Comparison of ENCODE assay signal across 9 cellular contexts in genomic region chr21:45076245-45076661, GRCh38. TPM values are rescaled to one million over a fixed set of nuclear protein-coding genes. Genes with fewer than 3 reads are reported as not detected.
A peak's percentile ranks its signal among the peaks of the same experiment; 100 is the strongest.
DNase-seq lines count a peak whose midpoint lies in the region; ATAC-seq and TF ChIP-seq lines count a peak whose summit lies in the region.
"Had no signal": no experiment of that assay in that cellular context is flagged by ENCODE, and none has a peak within 500 bp of the region (broad histone marks: within the 10 kb centered on the region; RNA-seq: fewer than 3 reads in every experiment).

No MANE protein-coding gene starts in this region.

- peaks cover 2% of the 10 kb centered on the region for H3K4me1 ChIP-seq in fibroblast of lung (ENCODE audit: control insufficient read depth, extremely low read depth, insufficient read depth, low read length)
- peaks cover 35% of the 10 kb centered on the region for H3K4me1 ChIP-seq in stomach smooth muscle (ENCODE audit: control insufficient read depth, insufficient read depth, low read length)

- H2AFZ ChIP-seq in fibroblast of lung (ENCODE audit: low read length), result no peak overlapping the region

- peaks cover 3% of the 10 kb centered on the region for H3K79me2 ChIP-seq in fibroblast of lung (ENCODE audit: control insufficient read depth, insufficient read depth, low read length)

- H3K4me3 ChIP-seq in fibroblast of lung (replicated peaks in 1 of 4; ENCODE audit: control extremely low read depth in 1 of 4, insufficient read depth in 1 of 4, low read depth in 3 of 4, low read length in 4 of 4) (peak overlapping the region in 2 of 4 experiments; percentile 62 to 69), stomach smooth muscle (ENCODE audit: low read length in 2 of 2) (peak overlapping the region; percentile 34 to 95)

- ATAC-seq in T-helper 17 cell, result no peak
- no peak for ATAC-seq in GM19455 (IDR thresholded peaks at IDR 0.05; ENCODE audit: unreplicated experiment)
- ATAC-seq in HG02884 (IDR thresholded peaks at IDR 0.05; ENCODE audit: unreplicated experiment), result no peak

- no peaks in the 10 kb centered on the region for H3K27me3 ChIP-seq in fibroblast of lung (ENCODE audit: control insufficient read depth, insufficient read depth, low read length)
- no peaks in the 10 kb centered on the region for H3K27me3 ChIP-seq in stomach smooth muscle (ENCODE audit: control insufficient read depth in 1 of 2, insufficient read depth in 2 of 2, low read length in 2 of 2)

- H3K36me3 ChIP-seq in fibroblast of lung (ENCODE audit: control insufficient read depth, insufficient read depth, low read length), result no peaks in the 10 kb centered on the region
- peaks cover 0 to 2% of the 10 kb centered on the region in 2 donors for H3K36me3 ChIP-seq in stomach smooth muscle (ENCODE audit: control insufficient read depth in 2 of 2, insufficient read depth in 2 of 2, low read length in 2 of 2)

- H3K9ac ChIP-seq in fibroblast of lung (ENCODE audit: insufficient read depth, low read length), result no peak overlapping the region
- H3K9ac ChIP-seq in stomach smooth muscle (ENCODE audit: low read length in 2 of 2), result peak overlapping the region in 1 of 2 donors; percentile 58

- H3K4me1 Mint-ChIP-seq in T-helper 17 cell, result peaks cover 49% of the 10 kb centered on the region

- no peak for TF ChIP-seq CTCF in fibroblast of lung (conservative IDR thresholded peaks at IDR 0.05 in 1 of 2, IDR thresholded peaks at IDR 0.05 in 1 of 2; ENCODE audit: low read depth in 1 of 2, low read length in 2 of 2)

- H3K9me3 ChIP-seq in T-helper 17 cell (ENCODE audit: control insufficient read depth, low read length, poor library complexity, severe bottlenecking) (no peaks in the 10 kb centered on the region), fibroblast of lung (ENCODE audit: control insufficient read depth, insufficient read depth, low read depth, low read length) (no peaks in the 10 kb centered on the region), stomach smooth muscle (ENCODE audit: control insufficient read depth in 2 of 2, low read length in 2 of 2) (no peaks in the 10 kb centered on the region)

- peak; percentile 59 for DNase-seq in activated effector memory CD4-positive, alpha-beta T cell treated with anti-CD3 and anti-CD28 coated beads, Interleukin-2, amount 50 U/mL, for 16 hours
- DNase-seq in activated effector memory CD4-positive, alpha-beta T cell treated with Interleukin-2 at 50 U/mL for 16 hours, result no peak
- DNase-seq in T-helper 17 cell (no peak), fibroblast of lung (ENCODE audit: low read depth in 2 of 2) (no peak), amygdala (lab: John Stamatoyannopoulos, UW) (no peak)
- DNase-seq: NCI-H774 had no signal

- H3K36me3 Mint-ChIP-seq in T-helper 17 cell (ENCODE audit: low read depth), result peaks cover 2% of the 10 kb centered on the region

- peak overlapping the region; percentile 92 for H3K4me3 Mint-ChIP-seq in T-helper 17 cell

- peak overlapping the region; percentile 72 for H3K4me2 ChIP-seq in fibroblast of lung (ENCODE audit: extremely low read depth, insufficient read depth, low read length)

- no peaks in the 10 kb centered on the region for H3K27me3 Mint-ChIP-seq in T-helper 17 cell

- no peaks in the 10 kb centered on the region for H4K20me1 ChIP-seq in fibroblast of lung (ENCODE audit: control insufficient read depth, extremely low read depth, insufficient read depth, low read length)

- H3K27ac ChIP-seq in fibroblast of lung (ENCODE audit: insufficient read depth, low read length), result no peak overlapping the region
- no peak overlapping the region for H3K27ac ChIP-seq in stomach smooth muscle (ENCODE audit: low read length)

- peak overlapping the region; percentile 83 for H3K27ac Mint-ChIP-seq in T-helper 17 cell

RNA-seq across cellular contexts. Expression of gene ADARB1, which starts 1.9 kb away (rescaled TPM):
- total RNA-seq in T-helper 17 cell, result 10 to 100 TPM; 28.4 to 37.0 TPM
- total RNA-seq in fibroblast of lung, result 22.9 and 25.3 TPM in 2 replicates
- polyA plus RNA-seq in fibroblast of lung, result 10.1 and 20.2 TPM in 2 replicates
- 12.0 and 30.4 TPM in 2 replicates for polyA plus RNA-seq in fibroblast of lung (2012)
- polyA minus RNA-seq in fibroblast of lung (ENCODE audit: low replicate concordance), result 31.2 and 60.6 TPM in 2 replicates
